19 cellular contexts compared by ENCODE assay signal in the genomic region with DNA sequence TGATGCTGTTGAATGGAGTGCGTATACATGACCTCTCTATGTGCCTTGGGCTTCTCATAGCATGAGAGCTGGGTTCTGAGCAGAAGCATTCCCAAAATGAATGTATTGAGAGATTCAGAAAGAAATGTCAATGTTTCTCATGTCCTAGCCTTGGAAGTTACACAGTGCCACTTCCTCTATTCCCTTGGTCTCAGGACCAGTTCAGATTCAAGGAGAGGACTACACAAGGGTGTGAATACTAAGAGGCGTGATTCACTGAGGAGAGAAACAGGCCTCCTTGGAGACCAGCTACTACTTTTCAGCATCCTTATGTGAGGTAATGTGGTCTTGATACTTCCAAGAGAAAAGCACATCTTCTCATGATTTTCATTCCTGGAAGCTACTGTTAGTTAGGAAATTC.
"Had no signal": no experiment of that assay in that cellular context is flagged by ENCODE, and none has a peak within 500 bp of the region (broad histone marks: within the 10 kb centered on the region; RNA-seq: fewer than 3 reads in every experiment).

No MANE protein-coding gene starts in this region.

- DNase-seq: activated B cell treated with CpG ODN at 0.5 μM for 24 hours; activated CD4-positive, alpha-beta T cell treated with anti-CD3 and anti-CD28 coated beads, Interleukin-2, amount 10 ng/mL, durations not matched to agents 24 days and 14 days; activated naive CD4-positive, alpha-beta T cell treated with anti-CD3 and anti-CD28 coated beads, Interleukin-2, amount 10 ng/mL, durations not matched to agents 7 days and 5 days; cerebellar nuclear complex; cortex of kidney; heart left ventricle; left ventricle myocardium inferior; mammary epithelial cell; midbrain; occipital lobe; retina; spleen; stimulated activated CD4-positive, alpha-beta T cell treated with anti-CD3 and anti-CD28 coated beads, Interleukin-4, amount 100 ng/mL, for 4 hours; stimulated activated naive CD4-positive, alpha-beta T cell; SW 1271; thyroid gland had no signal

- H3K27ac Mint-ChIP-seq: activated B cell treated with CpG ODN at 0.5 μM for 24 hours; activated CD4-positive, alpha-beta T cell treated with anti-CD3 and anti-CD28 coated beads, Interleukin-2, amount 10 ng/mL, durations not matched to agents 24 days and 14 days; activated naive CD4-positive, alpha-beta T cell treated with anti-CD3 and anti-CD28 coated beads, Interleukin-2, amount 10 ng/mL, durations not matched to agents 7 days and 5 days had no signal

- H3K9me3 Mint-ChIP-seq: activated B cell treated with CpG ODN at 0.5 μM for 24 hours; activated CD4-positive, alpha-beta T cell treated with anti-CD3 and anti-CD28 coated beads, Interleukin-2, amount 10 ng/mL, durations not matched to agents 24 days and 14 days; activated naive CD4-positive, alpha-beta T cell treated with anti-CD3 and anti-CD28 coated beads, Interleukin-2, amount 10 ng/mL, durations not matched to agents 7 days and 5 days; T-helper 2 cell treated with Interferon-gamma antibody and Interleukin-4, amounts not matched to agents 5 μg/mL and 100 μg/mL, for 36 hours had no signal

- H3K27me3 Mint-ChIP-seq: activated B cell treated with CpG ODN at 0.5 μM for 24 hours; activated CD4-positive, alpha-beta T cell treated with anti-CD3 and anti-CD28 coated beads, Interleukin-2, amount 10 ng/mL, durations not matched to agents 24 days and 14 days; activated naive CD4-positive, alpha-beta T cell treated with anti-CD3 and anti-CD28 coated beads, Interleukin-2, amount 10 ng/mL, durations not matched to agents 7 days and 5 days had no signal

- H3K4me3 Mint-ChIP-seq: activated B cell treated with CpG ODN at 0.5 μM for 24 hours; activated CD4-positive, alpha-beta T cell treated with anti-CD3 and anti-CD28 coated beads, Interleukin-2, amount 10 ng/mL, durations not matched to agents 24 days and 14 days; activated naive CD4-positive, alpha-beta T cell treated with anti-CD3 and anti-CD28 coated beads, Interleukin-2, amount 10 ng/mL, durations not matched to agents 7 days and 5 days; T-helper 2 cell treated with Interferon-gamma antibody and Interleukin-4, amounts not matched to agents 5 μg/mL and 100 μg/mL, for 36 hours had no signal

- ATAC-seq: esophagus mucosa, gastroesophageal sphincter, heart left ventricle had no signal
